Comparison of ENCODE assay signal across 18 cellular contexts in genomic region chr6:108793449-108794134, GRCh38.
"Had no signal": no experiment of that assay in that cellular context is flagged by ENCODE, and none has a peak within 500 bp of the region (broad histone marks: within the 10 kb centered on the region; RNA-seq: fewer than 3 reads in every experiment).

No MANE protein-coding gene starts in this region.

- H3K36me3 ChIP-seq: left ventricle myocardium inferior, spleen, thoracic aorta, vagina, WERI-Rb-1 had no signal

- H3K27me3 ChIP-seq: foreskin keratinocyte, spleen, vagina had no signal

- H3K27ac ChIP-seq: foreskin keratinocyte, left ventricle myocardium inferior, spleen, thoracic aorta, vagina, WERI-Rb-1 had no signal

- DNase-seq: activated CD4-positive, CD25-positive, alpha-beta regulatory T cell treated with anti-CD3 and anti-CD28 coated beads, Interleukin-2, amount 50 U/mL, for 72 hours; activated gamma-delta T cell treated with Interleukin-2 at 50 U/mL for 16 hours; activated T-cell treated with anti-CD3 and anti-CD28 coated beads, Interleukin-2, amount 50 U/mL, for 1 hour; anterior cingulate cortex; caudate nucleus; dermis blood vessel endothelial cell; effector memory CD4-positive, alpha-beta T cell; foreskin keratinocyte; left ventricle myocardium inferior; mammary epithelial cell; midbrain; natural killer cell; spleen; stimulated activated CD4-positive, alpha-beta T cell treated with anti-CD3 and anti-CD28 coated beads, Interleukin-4, amount 100 ng/mL, for 1 hour; stimulated activated naive CD4-positive, alpha-beta T cell treated with Interleukin-2 at 50 U/mL for 16 hours; WERI-Rb-1 had no signal

- H3K4me3 ChIP-seq: left ventricle myocardium inferior, spleen, thoracic aorta, vagina had no signal

- H3K9me3 ChIP-seq: thoracic aorta, vagina had no signal
